ENCODE assay signal across 8 cellular contexts in genomic region chrX:13938766-13939530, GRCh38.
DNase-seq lines count a peak whose midpoint lies in the region; ATAC-seq and TF ChIP-seq lines count a peak whose summit lies in the region.

No MANE protein-coding gene starts in this region.

- peak overlapping the region; percentile 85 for H3K4me2 ChIP-seq in osteoblast (ENCODE audit: insufficient read depth, low read length)

- peak overlapping the region in 5 of 7 donors; percentile 41 to 66 (median 55) for H3K4me3 Mint-ChIP-seq in CD8-positive, alpha-beta memory T cell

- DNase-seq in CD8-positive, alpha-beta memory T cell: no peak
- DNase-seq in NCI-H2227 (lab: John Stamatoyannopoulos, UW; ENCODE audit: unreplicated experiment): peak; percentile 54
- peak; percentile 63 for DNase-seq in ecto neural progenitor cell (ENCODE audit: low spot score)
- DNase-seq in osteoblast (ENCODE audit: insufficient read length, low spot score, missing footprints): no peak
- no peak for DNase-seq in RPMI8226

- TF ChIP-seq CTCF in osteoblast (IDR thresholded peaks at IDR 0.05; ENCODE audit: extremely low read depth, low read depth, low read length): no peak

- no peak overlapping the region for H2AFZ ChIP-seq in osteoblast (ENCODE audit: low read length)

- no peaks in the 10 kb centered on the region for H3K36me3 ChIP-seq in CD8-positive, alpha-beta memory T cell (ENCODE audit: insufficient read depth, low read length)
- H3K36me3 ChIP-seq in osteoblast (ENCODE audit: insufficient read depth, low read length): no peaks in the 10 kb centered on the region

- no peaks in the 10 kb centered on the region for H3K79me2 ChIP-seq in osteoblast (ENCODE audit: insufficient read depth, low read length)

- H3K27ac Mint-ChIP-seq in CD8-positive, alpha-beta memory T cell: no peak overlapping the region

- no peaks in the 10 kb centered on the region for H3K36me3 Mint-ChIP-seq in CD8-positive, alpha-beta memory T cell

- CTCF ChIA-PET in CD8-positive, alpha-beta memory T cell (lab: Charles Lee): no interaction called here

- H3K4me1 Mint-ChIP-seq in CD8-positive, alpha-beta memory T cell: peaks cover 7 to 9% (median 8%) of the 10 kb centered on the region in 3 donors

- no peaks in the 10 kb centered on the region for H3K27me3 ChIP-seq in CD8-positive, alpha-beta memory T cell (ENCODE audit: insufficient read depth, low read length, poor library complexity, severe bottlenecking)
- H3K27me3 ChIP-seq in osteoblast (ENCODE audit: insufficient read depth, low read length): peaks cover 59% of the 10 kb centered on the region

- H3K27ac ChIP-seq in CD8-positive, alpha-beta memory T cell (ENCODE audit: low read depth, low read length): no peak overlapping the region
- H3K27ac ChIP-seq in osteoblast (ENCODE audit: low read depth, low read length): no peak overlapping the region

- no peak overlapping the region for H3K4me3 ChIP-seq in CD8-positive, alpha-beta memory T cell (ENCODE audit: low read length)
- H3K4me3 ChIP-seq in osteoblast (ENCODE audit: insufficient read depth, low read length): peak overlapping the region; percentile 63

- no peaks in the 10 kb centered on the region for H3K4me1 ChIP-seq in CD8-positive, alpha-beta memory T cell (ENCODE audit: insufficient read depth, low read length)
- H3K4me1 ChIP-seq in osteoblast (ENCODE audit: insufficient read depth, low read length): no peaks in the 10 kb centered on the region

- H3K27me3 Mint-ChIP-seq in CD8-positive, alpha-beta memory T cell: peaks cover 35 to 45% of the 10 kb centered on the region in 2 donors

- POLR2A ChIA-PET in CD8-positive, alpha-beta memory T cell (lab: Charles Lee): no interaction called here

- ATAC-seq in GM18870 (IDR thresholded peaks at IDR 0.05; ENCODE audit: unreplicated experiment) (no peak), HG02852 (IDR thresholded peaks at IDR 0.05; ENCODE audit: unreplicated experiment) (no peak), GM19035 (IDR thresholded peaks at IDR 0.05; ENCODE audit: unreplicated experiment) (no peak)

- H4K20me1 ChIP-seq in osteoblast (ENCODE audit: insufficient read depth, low read length): no peaks in the 10 kb centered on the region

- peaks cover 0 to 2% (median 0%) of the 10 kb centered on the region in 5 donors for H3K9me3 Mint-ChIP-seq in CD8-positive, alpha-beta memory T cell

- no peaks in the 10 kb centered on the region for H3K9me3 ChIP-seq in CD8-positive, alpha-beta memory T cell (ENCODE audit: low read length)
- H3K9me3 ChIP-seq in osteoblast (ENCODE audit: low read depth, low read length): no peaks in the 10 kb centered on the region

Comparison
In these comparisons a context has a peak if more than half of its experiments do, and no peak if none do; other contexts are left out.
1. DNase-seq: peak in NCI-H2227 (single experiment) and ecto neural progenitor cell (single experiment); none in CD8-positive, alpha-beta memory T cell (0 of 5), osteoblast (single experiment) and RPMI8226 (single experiment).